8 cellular contexts compared by ENCODE assay signal in the genomic region with DNA sequence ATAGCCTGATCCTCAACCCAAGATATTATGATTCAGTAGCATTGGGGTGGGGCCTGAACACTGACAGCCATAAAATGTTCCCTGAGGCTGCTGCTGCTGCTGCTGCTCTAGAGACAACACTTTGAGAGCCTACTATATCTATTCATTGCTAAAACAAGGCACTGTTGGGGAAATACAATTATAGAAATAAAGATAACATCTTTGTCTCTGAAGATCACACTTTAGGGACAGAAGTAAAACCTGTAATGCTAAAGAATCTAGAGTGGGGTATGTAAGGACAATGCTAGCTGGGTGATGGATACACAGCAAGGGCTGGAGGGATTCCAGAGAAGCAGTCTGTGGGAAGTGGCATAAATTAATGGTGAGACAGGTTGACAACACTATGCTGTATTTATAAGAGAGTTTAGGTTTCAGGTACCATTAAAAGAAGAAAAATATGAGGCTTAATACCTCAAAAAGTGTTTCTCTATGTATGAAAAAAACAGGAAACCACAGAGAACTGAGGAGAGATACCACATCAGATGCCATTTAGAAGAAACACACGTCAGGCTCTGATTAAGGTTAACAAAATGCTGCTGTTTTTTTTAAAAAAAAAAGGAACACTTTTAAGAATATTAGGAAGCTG.
DNase-seq lines count a peak whose midpoint lies in the region; ATAC-seq and TF ChIP-seq lines count a peak whose summit lies in the region.

No MANE protein-coding gene starts in this region.

- H3K4me3 Mint-ChIP-seq in activated CD4-positive, alpha-beta T cell treated with anti-CD3 and anti-CD28 coated beads, Interleukin-2, amount 10 ng/mL, durations not matched to agents 7 days and 5 days = peak overlapping the region; percentile 54

- H3K27me3 ChIP-seq in left lung (no peaks in the 10 kb centered on the region), body of pancreas (no peaks in the 10 kb centered on the region)

- intact Hi-C loops in left lung (cut with DNase I) (no loop called here), body of pancreas (cut with DNase I) (no loop called here)

- POLR2A ChIA-PET in activated CD4-positive, alpha-beta T cell treated with anti-CD3 and anti-CD28 coated beads, Interleukin-2, amount 10 ng/mL, durations not matched to agents 7 days and 5 days (lab: Charles Lee) = interaction anchor here (0.7 kb wide), 1 partner anchor 466 kb away, joined by 3 read pairs; no protein-coding TSS in a partner anchor

- TF ChIP-seq CTCF in left lung (IDR thresholded peaks at IDR 0.05) = no peak
- no peak for TF ChIP-seq CTCF in body of pancreas (IDR thresholded peaks at IDR 0.05)

- H3K27ac Mint-ChIP-seq in activated CD4-positive, alpha-beta T cell treated with anti-CD3 and anti-CD28 coated beads, Interleukin-2, amount 10 ng/mL, durations not matched to agents 7 days and 5 days = peak overlapping the region; percentile 99

- H3K4me1 Mint-ChIP-seq in activated CD4-positive, alpha-beta T cell treated with anti-CD3 and anti-CD28 coated beads, Interleukin-2, amount 10 ng/mL, durations not matched to agents 7 days and 5 days = peaks cover 79% of the 10 kb centered on the region

- peaks cover 66% of the 10 kb centered on the region for H3K36me3 Mint-ChIP-seq in activated CD4-positive, alpha-beta T cell treated with anti-CD3 and anti-CD28 coated beads, Interleukin-2, amount 10 ng/mL, durations not matched to agents 7 days and 5 days (ENCODE audit: low read depth)

- CTCF ChIA-PET in activated CD4-positive, alpha-beta T cell treated with anti-CD3 and anti-CD28 coated beads, Interleukin-2, amount 10 ng/mL, durations not matched to agents 7 days and 5 days (lab: Charles Lee) = no interaction called here

- peaks cover 9% of the 10 kb centered on the region for H3K9me3 Mint-ChIP-seq in activated CD4-positive, alpha-beta T cell treated with anti-CD3 and anti-CD28 coated beads, Interleukin-2, amount 10 ng/mL, durations not matched to agents 7 days and 5 days

- H3K4me3 ChIP-seq in left lung (no peak overlapping the region), body of pancreas (no peak overlapping the region)

- H3K27ac ChIP-seq in left lung = peak overlapping the region in 1 of 2 donors; percentile 42
- no peak overlapping the region for H3K27ac ChIP-seq in body of pancreas

- ATAC-seq in GM18498 (IDR thresholded peaks at IDR 0.05; ENCODE audit: unreplicated experiment) = peak; percentile 62
- peak; percentile 52 for ATAC-seq in HG02938 (IDR thresholded peaks at IDR 0.05; ENCODE audit: unreplicated experiment)
- ATAC-seq in left lung = peak; percentile 27
- ATAC-seq in HG02571 (IDR thresholded peaks at IDR 0.05; ENCODE audit: unreplicated experiment) = no peak
- no peak for ATAC-seq in body of pancreas

- no peak for TF ChIP-seq POLR2A in body of pancreas (IDR thresholded peaks at IDR 0.05)

- H3K27me3 Mint-ChIP-seq in activated CD4-positive, alpha-beta T cell treated with anti-CD3 and anti-CD28 coated beads, Interleukin-2, amount 10 ng/mL, durations not matched to agents 7 days and 5 days = no peaks in the 10 kb centered on the region

- H3K4me1 ChIP-seq in left lung (peaks cover 0 to 4% of the 10 kb centered on the region in 2 donors), body of pancreas (no peaks in the 10 kb centered on the region)

- H3K36me3 ChIP-seq in left lung (no peaks in the 10 kb centered on the region), body of pancreas (replicated peaks in 1 of 2; ENCODE audit: insufficient read depth in 1 of 2, low read depth in 2 of 2) (no peaks in the 10 kb centered on the region)

- H3K9me3 ChIP-seq in left lung (no peaks in the 10 kb centered on the region), body of pancreas (no peaks in the 10 kb centered on the region)

- DNase-seq in activated CD4-positive, alpha-beta T cell treated with anti-CD3 and anti-CD28 coated beads, Interleukin-2, amount 10 ng/mL, durations not matched to agents 7 days and 5 days = peak; percentile 52
- DNase-seq in left lung = no peak
- DNase-seq in hippocampal formation (lab: John Stamatoyannopoulos, UW) = no peak
- DNase-seq in NCI-H128 (lab: John Stamatoyannopoulos, UW; ENCODE audit: unreplicated experiment) = no peak
- no peak for DNase-seq in body of pancreas

- WGBS in body of pancreas, 2 donors = 74 to 82% methylated on average over 1 of the region's 1 CpG

Comparison
In these comparisons a context has a peak if more than half of its experiments do, and no peak if none do; other contexts are left out.
1. ATAC-seq: peak in GM18498 (single experiment), HG02938 (single experiment) and left lung (single experiment); none in HG02571 (single experiment) and body of pancreas (single experiment).